ENCODE assay signal across 14 cellular contexts in the genomic region with DNA sequence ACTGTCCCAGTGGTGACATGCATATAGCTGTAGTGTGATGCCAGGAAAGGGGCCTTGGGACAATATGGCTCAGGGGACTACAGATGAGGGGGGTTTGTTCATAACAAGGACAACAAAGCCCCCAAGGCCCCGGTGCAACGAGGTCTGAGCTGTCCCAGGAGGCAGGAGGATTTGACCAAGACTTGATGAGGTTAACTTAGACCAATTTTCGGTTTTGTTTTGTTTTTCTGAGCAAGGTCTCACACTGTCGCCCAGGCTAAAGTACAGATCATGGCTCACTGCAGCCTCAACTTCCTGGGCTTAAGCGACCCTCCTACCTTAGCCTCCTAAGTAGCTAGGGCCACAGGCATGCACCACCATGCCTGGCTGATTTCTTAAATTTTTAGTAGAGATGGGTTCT. TPM values are rescaled to one million over a fixed set of nuclear protein-coding genes. Genes with fewer than 3 reads are reported as not detected.
"Had no signal": no experiment of that assay in that cellular context is flagged by ENCODE, and none has a peak within 500 bp of the region (broad histone marks: within the 10 kb centered on the region; RNA-seq: fewer than 3 reads in every experiment).

No MANE protein-coding gene starts in this region.

- H3K4me3 Mint-ChIP-seq: activated naive CD8-positive, alpha-beta T cell treated with anti-CD3 and anti-CD28 coated beads, Interleukin-2, amount 10 ng/mL, durations not matched to agents 7 days and 5 days; immature natural killer cell; stimulated activated naive B cell treated with anti-CD40 and anti-IgM and Interleukin-4, amounts not matched to agents 10 μg/mL and 1 μg/mL and 100 μg/mL, for 72 hours had no signal

- ATAC-seq: left ventricle myocardium superior; stimulated activated naive B cell treated with anti-CD40 and anti-IgM and Interleukin-4, amounts not matched to agents 10 μg/mL and 1 μg/mL and 100 μg/mL, for 72 hours had no signal

- DNase-seq: activated CD4-positive, alpha-beta T cell treated with anti-CD3 and anti-CD28 coated beads, Interleukin-2, amount 50 U/mL, for 48 hours; activated naive CD4-positive, alpha-beta T cell treated with Interleukin-2 at 50 U/mL for 16 hours; activated naive CD8-positive, alpha-beta T cell treated with anti-CD3 and anti-CD28 coated beads, Interleukin-2, amount 10 ng/mL, durations not matched to agents 7 days and 5 days; amygdala; dermis blood vessel endothelial cell; effector memory CD4-positive, alpha-beta T cell; esophagus squamous epithelium; immature natural killer cell; kidney glomerular epithelial cell; left ventricle myocardium superior; occipital lobe; sigmoid colon; stimulated activated naive B cell treated with anti-CD40 and anti-IgM and Interleukin-4, amounts not matched to agents 10 μg/mL and 1 μg/mL and 100 μg/mL, for 72 hours; upper lobe of left lung had no signal

- H3K27me3 Mint-ChIP-seq: stimulated activated naive B cell treated with anti-CD40 and anti-IgM and Interleukin-4, amounts not matched to agents 10 μg/mL and 1 μg/mL and 100 μg/mL, for 72 hours had no signal

- H3K36me3 Mint-ChIP-seq: activated naive CD8-positive, alpha-beta T cell treated with anti-CD3 and anti-CD28 coated beads, Interleukin-2, amount 10 ng/mL, durations not matched to agents 7 days and 5 days; immature natural killer cell had no signal

- H3K27ac Mint-ChIP-seq: activated naive CD8-positive, alpha-beta T cell treated with anti-CD3 and anti-CD28 coated beads, Interleukin-2, amount 10 ng/mL, durations not matched to agents 7 days and 5 days; immature natural killer cell; stimulated activated naive B cell treated with anti-CD40 and anti-IgM and Interleukin-4, amounts not matched to agents 10 μg/mL and 1 μg/mL and 100 μg/mL, for 72 hours had no signal

- H3K9me3 Mint-ChIP-seq: activated naive CD8-positive, alpha-beta T cell treated with anti-CD3 and anti-CD28 coated beads, Interleukin-2, amount 10 ng/mL, durations not matched to agents 7 days and 5 days; immature natural killer cell had no signal

RNA-seq across cellular contexts. Expression of gene EFCAB12, which starts 23.8 kb away (rescaled TPM):
- total RNA-seq: dermis blood vessel endothelial cell, left ventricle myocardium superior had no signal
